ENCODE assay signal across 14 cellular contexts in the genomic region with DNA sequence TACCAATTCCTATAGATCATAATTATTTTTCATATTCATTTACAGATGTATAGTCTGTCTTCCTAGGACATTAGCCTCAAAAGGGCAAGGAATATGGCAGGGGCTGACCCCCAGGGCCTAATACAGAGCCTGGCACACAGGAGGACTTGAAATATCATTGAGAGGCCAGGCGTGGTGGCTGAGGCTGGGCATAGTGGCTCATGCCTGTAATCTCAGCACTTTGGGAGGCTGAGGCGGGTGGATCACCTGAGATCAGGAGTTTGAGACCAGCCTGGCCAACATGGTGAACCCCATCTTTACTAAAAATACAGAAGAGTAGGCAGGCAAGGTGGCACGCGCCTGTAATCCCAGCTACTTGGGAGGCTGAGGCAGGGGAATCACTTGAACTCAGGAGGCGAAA. TPM values are rescaled to one million over a fixed set of nuclear protein-coding genes. Genes with fewer than 3 reads are reported as not detected.
"Had no signal": no experiment of that assay in that cellular context is flagged by ENCODE, and none has a peak within 500 bp of the region (broad histone marks: within the 10 kb centered on the region; RNA-seq: fewer than 3 reads in every experiment).

No MANE protein-coding gene starts in this region.

RNA-seq across cellular contexts. Expression of a gene that starts 57.6 kb away (rescaled TPM):
- total RNA-seq: stomach, subcutaneous adipose tissue, suprapubic skin, temporal lobe, thoracic aorta, thyroid gland, tibial nerve, transverse colon, upper lobe of left lung, ureter, urinary bladder, uterus, vagina had no signal
- polyA plus RNA-seq: stomach, thymus, urinary bladder had no signal
